Comparison of ENCODE assay signal across 7 cellular contexts in genomic region chr19:38375098-38375493, GRCh38. TPM values are rescaled to one million over a fixed set of nuclear protein-coding genes. Genes with fewer than 3 reads are reported as not detected.
DNase-seq lines count a peak whose midpoint lies in the region; ATAC-seq and TF ChIP-seq lines count a peak whose summit lies in the region.

No MANE protein-coding gene starts in this region.

- H3K27me3 Mint-ChIP-seq in WTC11 (ENCODE audit: low read depth), result peaks cover 22% of the 10 kb centered on the region

- POLR2A ChIA-PET in WTC11 (lab: Charles Lee), result interaction anchor here (1.2 to 2.5 kb wide), 5 partner anchors 13 to 55 kb away, joined by 4 to 27 read pairs (median 6); partner anchors contain the start of genes FAM98C, GGN, KCNK6 and SPRED3

- no peaks in the 10 kb centered on the region for H3K27me3 ChIP-seq in heart left ventricle

- H3K9me3 Mint-ChIP-seq in WTC11, result no peaks in the 10 kb centered on the region

- CTCF ChIA-PET in WTC11 (lab: Charles Lee), result interaction anchor here (0.6 to 4.8 kb wide), 10 partner anchors 11 to 232 kb away, joined by 4 to 94 read pairs (median 7); partner anchors contain the start of genes C19orf33, FAM98C, GGN and SPRED3

- no peaks in the 10 kb centered on the region for H3K9me3 ChIP-seq in heart left ventricle

- no peak for TF ChIP-seq CTCF in WTC11 (IDR thresholded peaks at IDR 0.05)
- TF ChIP-seq CTCF in heart left ventricle (IDR thresholded peaks at IDR 0.05), result no peak

- H3K4me3 ChIP-seq in heart left ventricle, result peak overlapping the region; percentile 70 to 94 (median 88)
- peak overlapping the region; percentile 93 for H3K4me3 ChIP-seq in skeletal muscle cell (ENCODE audit: low read depth, low read length)

- H3K4me1 Mint-ChIP-seq in WTC11, result peaks cover 14% of the 10 kb centered on the region

- no peak for TF ChIP-seq POLR2A in heart left ventricle (IDR thresholded peaks at IDR 0.05)

- ATAC-seq in WTC11, result no peak
- peak in 3 of 4 donors; percentile 0 to 12 (median 4) for ATAC-seq in heart left ventricle
- ATAC-seq in GM18870 (IDR thresholded peaks at IDR 0.05; ENCODE audit: unreplicated experiment), result no peak

- peaks cover 7 to 29% (median 22%) of the 10 kb centered on the region in 12 donors for H3K4me1 ChIP-seq in heart left ventricle

- H3K36me3 Mint-ChIP-seq in WTC11, result peaks cover 12% of the 10 kb centered on the region

- H3K27ac ChIP-seq in heart left ventricle, result peak overlapping the region; percentile 78 to 97 (median 91)

- H3K27ac Mint-ChIP-seq in WTC11, result peak overlapping the region; percentile 32

- 0 to 1% (median 1%) methylated on average over 18 of the region's 18 CpGs for WGBS in heart left ventricle, 4 donors

- H3K36me3 ChIP-seq in heart left ventricle, result peaks cover 0 to 38% (median 32%) of the 10 kb centered on the region in 9 donors

- H3K4me3 Mint-ChIP-seq in WTC11, result peak overlapping the region; percentile 100

- DNase-seq in HK-2 (ENCODE audit: unreplicated experiment) (peak; percentile 13), WTC11 (ENCODE audit: low spot score) (no peak), heart left ventricle (no peak), skeletal muscle cell (ENCODE audit: low read depth) (no peak), Ammon's horn (ENCODE audit: low spot score) (no peak), hypothalamus (lab: John Stamatoyannopoulos, UW) (no peak)

- intact Hi-C loops in heart left ventricle (cut with DNase I), result loop anchor here in 6 of 10 donors (2.0 to 5.0 kb wide), 4 partner anchors 38 to 58 kb away; partner anchors contain the start of gene CATSPERG (in 2 of the 6)

TF ChIP-seq in WTC11, 78 proteins besides CTCF, POLR2A, EP300 and RAD21 (continues in another document):
- TF ChIP-seq, protein P1, sequence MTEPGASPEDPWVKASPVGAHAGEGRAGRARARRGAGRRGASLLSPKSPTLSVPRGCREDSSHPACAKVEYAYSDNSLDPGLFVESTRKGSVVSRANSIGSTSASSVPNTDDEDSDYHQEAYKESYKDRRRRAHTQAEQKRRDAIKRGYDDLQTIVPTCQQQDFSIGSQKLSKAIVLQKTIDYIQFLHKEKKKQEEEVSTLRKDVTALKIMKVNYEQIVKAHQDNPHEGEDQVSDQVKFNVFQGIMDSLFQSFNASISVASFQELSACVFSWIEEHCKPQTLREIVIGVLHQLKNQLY (CRISPR knock-in tag; IDR thresholded peaks at IDR 0.05), result no peak
- TF ChIP-seq STAT6 (CRISPR knock-in tag; conservative IDR thresholded peaks at IDR 0.05; ENCODE audit: low read depth) (no peak), TP53 (CRISPR knock-in tag; IDR thresholded peaks at IDR 0.05) (no peak), ZMAT4 (CRISPR knock-in tag; IDR thresholded peaks at IDR 0.05) (no peak), ZNF423 (CRISPR knock-in tag; IDR thresholded peaks at IDR 0.05) (no peak), CDX4 (CRISPR knock-in tag; IDR thresholded peaks at IDR 0.05; ENCODE audit: borderline replicate concordance) (no peak), JAZF1 (CRISPR knock-in tag; IDR thresholded peaks at IDR 0.05) (no peak), NFE2L1 (CRISPR knock-in tag; IDR thresholded peaks at IDR 0.05) (no peak), ZNF121 (CRISPR knock-in tag; IDR thresholded peaks at IDR 0.05) (no peak), MXD4 (CRISPR knock-in tag; IDR thresholded peaks at IDR 0.05; ENCODE audit: borderline replicate concordance) (no peak)
- TF ChIP-seq, protein P2, sequence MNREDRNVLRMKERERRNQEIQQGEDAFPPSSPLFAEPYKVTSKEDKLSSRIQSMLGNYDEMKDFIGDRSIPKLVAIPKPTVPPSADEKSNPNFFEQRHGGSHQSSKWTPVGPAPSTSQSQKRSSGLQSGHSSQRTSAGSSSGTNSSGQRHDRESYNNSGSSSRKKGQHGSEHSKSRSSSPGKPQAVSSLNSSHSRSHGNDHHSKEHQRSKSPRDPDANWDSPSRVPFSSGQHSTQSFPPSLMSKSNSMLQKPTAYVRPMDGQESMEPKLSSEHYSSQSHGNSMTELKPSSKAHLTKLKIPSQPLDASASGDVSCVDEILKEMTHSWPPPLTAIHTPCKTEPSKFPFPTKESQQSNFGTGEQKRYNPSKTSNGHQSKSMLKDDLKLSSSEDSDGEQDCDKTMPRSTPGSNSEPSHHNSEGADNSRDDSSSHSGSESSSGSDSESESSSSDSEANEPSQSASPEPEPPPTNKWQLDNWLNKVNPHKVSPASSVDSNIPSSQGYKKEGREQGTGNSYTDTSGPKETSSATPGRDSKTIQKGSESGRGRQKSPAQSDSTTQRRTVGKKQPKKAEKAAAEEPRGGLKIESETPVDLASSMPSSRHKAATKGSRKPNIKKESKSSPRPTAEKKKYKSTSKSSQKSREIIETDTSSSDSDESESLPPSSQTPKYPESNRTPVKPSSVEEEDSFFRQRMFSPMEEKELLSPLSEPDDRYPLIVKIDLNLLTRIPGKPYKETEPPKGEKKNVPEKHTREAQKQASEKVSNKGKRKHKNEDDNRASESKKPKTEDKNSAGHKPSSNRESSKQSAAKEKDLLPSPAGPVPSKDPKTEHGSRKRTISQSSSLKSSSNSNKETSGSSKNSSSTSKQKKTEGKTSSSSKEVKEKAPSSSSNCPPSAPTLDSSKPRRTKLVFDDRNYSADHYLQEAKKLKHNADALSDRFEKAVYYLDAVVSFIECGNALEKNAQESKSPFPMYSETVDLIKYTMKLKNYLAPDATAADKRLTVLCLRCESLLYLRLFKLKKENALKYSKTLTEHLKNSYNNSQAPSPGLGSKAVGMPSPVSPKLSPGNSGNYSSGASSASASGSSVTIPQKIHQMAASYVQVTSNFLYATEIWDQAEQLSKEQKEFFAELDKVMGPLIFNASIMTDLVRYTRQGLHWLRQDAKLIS (CRISPR knock-in tag; IDR thresholded peaks at IDR 0.05; ENCODE audit: borderline replicate concordance), result no peak
- TF ChIP-seq, protein P3, sequence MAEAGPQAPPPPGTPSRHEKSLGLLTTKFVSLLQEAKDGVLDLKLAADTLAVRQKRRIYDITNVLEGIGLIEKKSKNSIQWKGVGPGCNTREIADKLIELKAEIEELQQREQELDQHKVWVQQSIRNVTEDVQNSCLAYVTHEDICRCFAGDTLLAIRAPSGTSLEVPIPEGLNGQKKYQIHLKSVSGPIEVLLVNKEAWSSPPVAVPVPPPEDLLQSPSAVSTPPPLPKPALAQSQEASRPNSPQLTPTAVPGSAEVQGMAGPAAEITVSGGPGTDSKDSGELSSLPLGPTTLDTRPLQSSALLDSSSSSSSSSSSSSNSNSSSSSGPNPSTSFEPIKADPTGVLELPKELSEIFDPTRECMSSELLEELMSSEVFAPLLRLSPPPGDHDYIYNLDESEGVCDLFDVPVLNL (CRISPR knock-in tag; IDR thresholded peaks at IDR 0.05; ENCODE audit: borderline replicate concordance, low read depth), result no peak

RNA-seq across cellular contexts. Expression of gene PSMD8, which starts 0.7 kb away (rescaled TPM):
- total RNA-seq in WTC11 (2021) (156 to 167 TPM (median 160 TPM) in 3 replicates), heart left ventricle (100 to 1,000 TPM; 237 to 690 (median 325) TPM)
- polyA plus RNA-seq in heart left ventricle, result 100 to 1,000 TPM; 186 to 663 TPM

RNA-seq across cellular contexts. Expression of gene GGN, which starts 12.7 kb away (rescaled TPM):
- total RNA-seq in WTC11 (2021) (2.4 to 3.1 TPM (median 2.7 TPM) in 3 replicates), heart left ventricle (under 1 TPM in 5 of 9 donors, not detected in 4; 0.18 to 0.67 (median 0.31) TPM)
- polyA plus RNA-seq in heart left ventricle, result under 1 TPM; 0.15 to 0.42 TPM

RNA-seq across cellular contexts. Expression of gene SPRED3, which starts 13.4 kb away (rescaled TPM):
- total RNA-seq in WTC11 (2021) (5.2 to 7.3 TPM (median 7.2 TPM) in 3 replicates), heart left ventricle (1 to 10 TPM in 2 of 9 donors, under 1 TPM in 6, not detected in 1; 0.18 to 3.1 (median 0.72) TPM)
- polyA plus RNA-seq in heart left ventricle, result 1 to 10 TPM in 1 of 2 donors, under 1 TPM in 1; 0.30 to 1.3 TPM

RNA-seq across cellular contexts. Expression of gene FAM98C, which starts 27.8 kb away (rescaled TPM):
- total RNA-seq in WTC11 (2021), result 9.7 to 12.2 TPM (median 10.2 TPM) in 3 replicates
- 10 to 100 TPM in 8 of 9 donors, 1 to 10 TPM in 1; 9.3 to 15.8 (median 11.9) TPM for total RNA-seq in heart left ventricle
- polyA plus RNA-seq in heart left ventricle, result 10 to 100 TPM in 1 of 2 donors, 1 to 10 TPM in 1; 9.6 to 10.3 TPM

RNA-seq across cellular contexts. Expression of gene CATSPERG, which starts 39.5 kb away (rescaled TPM):
- 4.6 to 8.7 TPM (median 6.3 TPM) in 3 replicates for total RNA-seq in WTC11 (2021)
- total RNA-seq in heart left ventricle, result 1 to 10 TPM in 6 of 9 donors, under 1 TPM in 3; 0.19 to 3.0 (median 1.9) TPM
- polyA plus RNA-seq in heart left ventricle, result 1 to 10 TPM; 1.3 to 2.9 TPM

Comparison
In these comparisons a context has a peak if more than half of its experiments do, and no peak if none do; other contexts are left out.
1. ATAC-seq: peak in heart left ventricle (3 of 4); none in WTC11 (single experiment) and GM18870 (single experiment).